22 cellular contexts compared by ENCODE assay signal in genomic region chr2:176076063-176076462, GRCh38. TPM values are rescaled to one million over a fixed set of nuclear protein-coding genes. Genes with fewer than 3 reads are reported as not detected.
DNase-seq lines count a peak whose midpoint lies in the region; FAIRE-seq and TF ChIP-seq lines count a peak whose summit lies in the region.
"Had no signal": no experiment of that assay in that cellular context is flagged by ENCODE, and none has a peak within 500 bp of the region (broad histone marks: within the 10 kb centered on the region; RNA-seq: fewer than 3 reads in every experiment).

No MANE protein-coding gene starts in this region.

- H3K4me1 ChIP-seq in SJCRH30: peaks cover 2% of the 10 kb centered on the region; the same call in 1 of the 2 replicates
- no peaks in the 10 kb centered on the region for H3K4me1 ChIP-seq in endothelial cell of umbilical vein (ENCODE audit: control insufficient read depth, extremely low read depth, insufficient read depth, low read length)
- peaks cover 0 to 21% (median 14%) of the 10 kb centered on the region in 4 donors for H3K4me1 ChIP-seq in sigmoid colon
- H3K4me1 ChIP-seq in testis: no peaks in the 10 kb centered on the region

- POLR2A ChIA-PET in endothelial cell of umbilical vein (lab: Charles Lee): no interaction called here

- TF ChIP-seq CTCF in endothelial cell of umbilical vein (IDR thresholded peaks at IDR 0.05; ENCODE audit: extremely low read depth in 1 of 2, insufficient read depth in 1 of 2, low read depth in 1 of 2, low read length in 2 of 2) (no peak), sigmoid colon (IDR thresholded peaks at IDR 0.05) (no peak), testis (IDR thresholded peaks at IDR 0.05) (no peak)

- CTCF ChIA-PET in endothelial cell of umbilical vein (lab: Charles Lee): interaction anchor here (1.1 to 1.5 kb wide), 3 partner anchors 22 to 709 kb away, joined by 3 to 5 read pairs (median 3); no protein-coding TSS in a partner anchor

- intact Hi-C loops in endothelial cell of umbilical vein (cut with micrococcal nuclease) (no loop called here), sigmoid colon (cut with DNase I) (loop anchor here (5.0 kb wide), 2 partner anchors 134 to 219 kb away; no protein-coding TSS in a partner anchor), testis (cut with DNase I; ENCODE audit: low total_unique reads) (no loop called here)

- no peaks in the 10 kb centered on the region for H3K9me1 ChIP-seq in endothelial cell of umbilical vein (replicated peaks; ENCODE audit: control insufficient read depth, extremely low read depth, insufficient read depth, low read length)

- no TSS peak for BruUV-seq in endothelial cell of umbilical vein (replicated peaks; lab: Mats Ljungman, UMichigan)

- H3K36me3 ChIP-seq in SJCRH30 (no peaks in the 10 kb centered on the region), endothelial cell of umbilical vein (ENCODE audit: control insufficient read depth in 2 of 2, extremely low read depth in 1 of 2, insufficient read depth in 2 of 2, low read length in 2 of 2) (no peaks in the 10 kb centered on the region), sigmoid colon (no peaks in the 10 kb centered on the region), testis (ENCODE audit: low read depth, missing control alignments) (no peaks in the 10 kb centered on the region)

- dilution Hi-C loops in endothelial cell of umbilical vein (cut with MboI; ENCODE audit: extremely low pct_ligation_motif_present, low sequenced_read_pairs): no loop called here

- no peaks in the 10 kb centered on the region for H3K27me3 ChIP-seq in SJCRH30
- peaks cover 78 to 97% of the 10 kb centered on the region in 2 experiments for H3K27me3 ChIP-seq in endothelial cell of umbilical vein (ENCODE audit: control insufficient read depth in 2 of 2, insufficient read depth in 2 of 2, low read length in 2 of 2)
- H3K27me3 ChIP-seq in sigmoid colon: peaks cover 25 to 98% (median 38%) of the 10 kb centered on the region in 3 donors
- H3K27me3 ChIP-seq in testis: no peaks in the 10 kb centered on the region

- no peaks in the 10 kb centered on the region for H3K9me3 ChIP-seq in SJCRH30 (replicated peaks)
- no peaks in the 10 kb centered on the region for H3K9me3 ChIP-seq in endothelial cell of umbilical vein (replicated peaks; ENCODE audit: control insufficient read depth, insufficient read depth, low read length)
- no peaks in the 10 kb centered on the region for H3K9me3 ChIP-seq in sigmoid colon
- no peaks in the 10 kb centered on the region for H3K9me3 ChIP-seq in testis

- FAIRE-seq in endothelial cell of umbilical vein (lab: Jason Lieb, UNC): no peak
- FAIRE-seq: A204.1, D721Med, GM18507, HepG2 had no signal

- no peak overlapping the region for H3K9ac ChIP-seq in endothelial cell of umbilical vein (replicated peaks; ENCODE audit: extremely low read depth, insufficient read depth, low read length)
- H3K9ac ChIP-seq: GM23248 had no signal

- H3K4me2 ChIP-seq in endothelial cell of umbilical vein (ENCODE audit: insufficient read depth, low read length): no peak overlapping the region

- H3K27ac ChIP-seq in SJCRH30 (peak overlapping the region; percentile 80), endothelial cell of umbilical vein (ENCODE audit: insufficient read depth, low read depth, low read length) (no peak overlapping the region), sigmoid colon (no peak overlapping the region), testis (no peak overlapping the region)
- H3K27ac ChIP-seq: C4-2B, GM23248 had no signal

- TF ChIP-seq POLR2A in endothelial cell of umbilical vein (IDR thresholded peaks at IDR 0.05; ENCODE audit: low read depth, low read length) (no peak), sigmoid colon (IDR thresholded peaks at IDR 0.05) (no peak), testis (IDR thresholded peaks at IDR 0.05) (no peak)

- DNase-seq in SJCRH30 (no peak), endothelial cell of umbilical vein (ENCODE audit: low read depth, low spot score) (no peak), sigmoid colon (no peak), medulla oblongata (ENCODE audit: extremely low spot score) (no peak), HCEC 1CT (no peak), foreskin melanocyte (no peak), testis (no peak)
- DNase-seq: AML-193; Caco-2; CD4-positive, alpha-beta T cell; DMS79; GDM1; GM23248; H7 had no signal

- TF ChIP-seq EP300 in sigmoid colon (IDR thresholded peaks at IDR 0.05): no peak

- H3K4me3 ChIP-seq in SJCRH30 (peak overlapping the region; percentile 66), endothelial cell of umbilical vein (replicated peaks in 1 of 3; ENCODE audit: insufficient read depth in 1 of 3, low read depth in 1 of 3, low read length in 3 of 3) (no peak overlapping the region), sigmoid colon (peak overlapping the region in 3 of 4 donors; percentile 15 to 34 (median 28)), testis (peak overlapping the region in 1 of 2 donors; percentile 14)
- H3K4me3 ChIP-seq: GM23248 had no signal

- peaks cover 2% of the 10 kb centered on the region for H4K20me1 ChIP-seq in endothelial cell of umbilical vein (replicated peaks; ENCODE audit: control insufficient read depth, extremely low read depth, insufficient read depth, low read length)

- no peaks in the 10 kb centered on the region for H3K79me2 ChIP-seq in endothelial cell of umbilical vein (ENCODE audit: control insufficient read depth, insufficient read depth, low read length)

- WGBS in sigmoid colon, 2 donors: 13 to 21% methylated on average over 7 of the region's 7 CpGs
- WGBS in testis, 2 donors: 11 to 15% methylated on average over 7 of the region's 7 CpGs

- H2AFZ ChIP-seq in endothelial cell of umbilical vein (ENCODE audit: low read depth, low read length): no peak overlapping the region
- H2AFZ ChIP-seq: GM23248 had no signal

RNA-seq across cellular contexts. Expression of gene EVX2, which starts 7.7 kb away (rescaled TPM):
- total RNA-seq in SJCRH30 (2014; rRNA removed; shearing (Covaris generic)): not detected in 2 replicates
- total RNA-seq in endothelial cell of umbilical vein (not detected in 2 replicates), sigmoid colon (1 to 10 TPM; 1.2 to 4.6 (median 2.1) TPM), testis (1 to 10 TPM; 1.5 to 3.1 TPM)
- polyA plus RNA-seq in endothelial cell of umbilical vein (not detected in 2 replicates), sigmoid colon (under 1 TPM in 1 of 3 donors, not detected in 2; 0.07 TPM), testis (ENCODE audit: insufficient read depth, low read depth, low replicate concordance) (2.3 TPM)
- polyA plus RNA-seq in endothelial cell of umbilical vein (2011; cell fraction: cytosol; rRNA removed): not detected in 2 replicates
- not detected in 2 replicates for polyA plus RNA-seq in endothelial cell of umbilical vein (2011; cell fraction: nucleus; rRNA removed)
- polyA plus RNA-seq in endothelial cell of umbilical vein (2012): not detected in 2 replicates
- polyA minus RNA-seq in endothelial cell of umbilical vein: not detected in 2 replicates
- polyA minus RNA-seq in endothelial cell of umbilical vein (2011; cell fraction: cytosol; rRNA and poly(A)+ RNA removed): not detected
- polyA minus RNA-seq in endothelial cell of umbilical vein (2011; cell fraction: nucleus; rRNA and poly(A)+ RNA removed): not detected in 2 replicates
- total RNA-seq: Caco-2; CD4-positive, alpha-beta T cell; Daoy; GM23248; H7; HepG2 had no signal
- polyA plus RNA-seq: BJ, GM23248, HepG2, IgD-negative memory B cell had no signal

RNA-seq across cellular contexts. Expression of gene HOXD13, which starts 16.5 kb away (rescaled TPM):
- 11.0 and 13.6 TPM in 2 replicates for total RNA-seq in SJCRH30 (2014; rRNA removed; shearing (Covaris generic))
- not detected in 2 replicates for total RNA-seq in endothelial cell of umbilical vein
- polyA plus RNA-seq in endothelial cell of umbilical vein: not detected in 2 replicates
- not detected in 2 replicates for polyA plus RNA-seq in endothelial cell of umbilical vein (2011; cell fraction: cytosol; rRNA removed)
- polyA plus RNA-seq in endothelial cell of umbilical vein (2011; cell fraction: nucleus; rRNA removed): not detected in 2 replicates
- polyA plus RNA-seq in endothelial cell of umbilical vein (2012): not detected in 2 replicates
- not detected in 2 replicates for polyA minus RNA-seq in endothelial cell of umbilical vein
- polyA minus RNA-seq in endothelial cell of umbilical vein (2011; cell fraction: cytosol; rRNA and poly(A)+ RNA removed): not detected
- polyA minus RNA-seq in endothelial cell of umbilical vein (2011; cell fraction: nucleus; rRNA and poly(A)+ RNA removed): not detected in 2 replicates
- 10 to 100 TPM; 18.7 to 48.9 (median 34.1) TPM for total RNA-seq in sigmoid colon
- polyA plus RNA-seq in sigmoid colon: 1 to 10 TPM in 2 of 3 donors, not detected in 1; 2.3 to 2.4 TPM
- total RNA-seq in testis: under 1 TPM in 1 of 2 donors, not detected in 1; 0.31 TPM
- polyA plus RNA-seq in testis (ENCODE audit: insufficient read depth, low read depth, low replicate concordance): 0.36 TPM
- total RNA-seq: Caco-2; CD4-positive, alpha-beta T cell; HepG2 had no signal
- polyA plus RNA-seq: HepG2, IgD-negative memory B cell had no signal

RNA-seq across cellular contexts. Expression of gene HOXD12, which starts 23.5 kb away (rescaled TPM):
- 0.10 TPM in 1 of 2 replicates, not detected in the other for total RNA-seq in SJCRH30 (2014; rRNA removed; shearing (Covaris generic))
- total RNA-seq in endothelial cell of umbilical vein: not detected in 2 replicates
- polyA plus RNA-seq in endothelial cell of umbilical vein: not detected in 2 replicates
- not detected in 2 replicates for polyA plus RNA-seq in endothelial cell of umbilical vein (2011; cell fraction: cytosol; rRNA removed)
- polyA plus RNA-seq in endothelial cell of umbilical vein (2011; cell fraction: nucleus; rRNA removed): not detected in 2 replicates
- polyA plus RNA-seq in endothelial cell of umbilical vein (2012): not detected in 2 replicates
- polyA minus RNA-seq in endothelial cell of umbilical vein: not detected in 2 replicates
- not detected for polyA minus RNA-seq in endothelial cell of umbilical vein (2011; cell fraction: cytosol; rRNA and poly(A)+ RNA removed)
- polyA minus RNA-seq in endothelial cell of umbilical vein (2011; cell fraction: nucleus; rRNA and poly(A)+ RNA removed): not detected in 2 replicates
- 1 to 10 TPM in 3 of 4 donors, not detected in 1; 1.3 to 1.8 (median 1.7) TPM for total RNA-seq in sigmoid colon
- polyA plus RNA-seq in sigmoid colon: under 1 TPM in 1 of 3 donors, not detected in 2; 0.15 TPM
- not detected for total RNA-seq in testis
- polyA plus RNA-seq in testis (ENCODE audit: insufficient read depth, low read depth, low replicate concordance): not detected
- total RNA-seq: Caco-2; CD4-positive, alpha-beta T cell; H7; HepG2 had no signal
- polyA plus RNA-seq: BJ, HepG2, IgD-negative memory B cell had no signal

RNA-seq across cellular contexts. Expression of gene HOXD11, which starts 31.0 kb away (rescaled TPM):
- total RNA-seq in SJCRH30 (2014; rRNA removed; shearing (Covaris generic)): 3.1 and 3.7 TPM in 2 replicates
- total RNA-seq in endothelial cell of umbilical vein (not detected in 2 replicates), sigmoid colon (10 to 100 TPM; 18.3 to 39.3 (median 24.9) TPM), testis (1 to 10 TPM in 1 of 2 donors, under 1 TPM in 1; 0.62 to 1.7 TPM)
- polyA plus RNA-seq in endothelial cell of umbilical vein (not detected in 2 replicates), sigmoid colon (1 to 10 TPM in 2 of 3 donors, under 1 TPM in 1; 0.69 to 3.6 (median 2.1) TPM), testis (ENCODE audit: insufficient read depth, low read depth, low replicate concordance) (0.29 TPM)
- polyA plus RNA-seq in endothelial cell of umbilical vein (2011; cell fraction: cytosol; rRNA removed): not detected in 2 replicates
- polyA plus RNA-seq in endothelial cell of umbilical vein (2011; cell fraction: nucleus; rRNA removed): not detected in 2 replicates
- not detected in 2 replicates for polyA plus RNA-seq in endothelial cell of umbilical vein (2012)
- not detected in 2 replicates for polyA minus RNA-seq in endothelial cell of umbilical vein
- polyA minus RNA-seq in endothelial cell of umbilical vein (2011; cell fraction: cytosol; rRNA and poly(A)+ RNA removed): 1.0 TPM
- not detected in 2 replicates for polyA minus RNA-seq in endothelial cell of umbilical vein (2011; cell fraction: nucleus; rRNA and poly(A)+ RNA removed)
- total RNA-seq: Caco-2; CD4-positive, alpha-beta T cell; H7; HepG2 had no signal
- polyA plus RNA-seq: HepG2, IgD-negative memory B cell had no signal

RNA-seq across cellular contexts. Expression of gene HOXD10, which starts 40.5 kb away (rescaled TPM):
- 1.3 and 2.2 TPM in 2 replicates for total RNA-seq in SJCRH30 (2014; rRNA removed; shearing (Covaris generic))
- not detected in 2 replicates for total RNA-seq in endothelial cell of umbilical vein
- polyA plus RNA-seq in endothelial cell of umbilical vein: not detected in 2 replicates
- not detected in 2 replicates for polyA plus RNA-seq in endothelial cell of umbilical vein (2011; cell fraction: cytosol; rRNA removed)
- polyA plus RNA-seq in endothelial cell of umbilical vein (2011; cell fraction: nucleus; rRNA removed): not detected in 2 replicates
- polyA plus RNA-seq in endothelial cell of umbilical vein (2012): not detected in 2 replicates
- polyA minus RNA-seq in endothelial cell of umbilical vein: not detected in 2 replicates
- polyA minus RNA-seq in endothelial cell of umbilical vein (2011; cell fraction: cytosol; rRNA and poly(A)+ RNA removed): not detected
- polyA minus RNA-seq in endothelial cell of umbilical vein (2011; cell fraction: nucleus; rRNA and poly(A)+ RNA removed): not detected in 2 replicates
- total RNA-seq in sigmoid colon: 10 to 100 TPM; 10.7 to 46.0 (median 17.9) TPM
- polyA plus RNA-seq in sigmoid colon: 1 to 10 TPM in 2 of 3 donors, under 1 TPM in 1; 0.23 to 2.4 (median 1.5) TPM
- 1 to 10 TPM; 2.7 to 3.3 TPM for total RNA-seq in testis
- 0.92 TPM for polyA plus RNA-seq in testis (ENCODE audit: insufficient read depth, low read depth, low replicate concordance)
- total RNA-seq: Caco-2; CD4-positive, alpha-beta T cell; HepG2 had no signal
- polyA plus RNA-seq: HepG2, IgD-negative memory B cell had no signal

Comparison
In these comparisons a context has a peak if more than half of its experiments do, and no peak if none do; other contexts are left out.
1. H3K4me3 ChIP-seq: peak in SJCRH30 (single experiment) and sigmoid colon (3 of 4); none in endothelial cell of umbilical vein (0 of 3).